1 cellular context compared by ENCODE assay signal in genomic region chr3:152291238-152291637, GRCh38.
TF ChIP-seq lines count a peak whose summit lies in the region.

No MANE protein-coding gene starts in this region.

TF ChIP-seq in IMR-90, 13 proteins besides CTCF, POLR2A, EP300 and RAD21:
- TF ChIP-seq ELK1 (IDR thresholded peaks at IDR 0.05; ENCODE audit: borderline replicate concordance, low read depth, low read length): no peak
- TF ChIP-seq, protein P1, sequence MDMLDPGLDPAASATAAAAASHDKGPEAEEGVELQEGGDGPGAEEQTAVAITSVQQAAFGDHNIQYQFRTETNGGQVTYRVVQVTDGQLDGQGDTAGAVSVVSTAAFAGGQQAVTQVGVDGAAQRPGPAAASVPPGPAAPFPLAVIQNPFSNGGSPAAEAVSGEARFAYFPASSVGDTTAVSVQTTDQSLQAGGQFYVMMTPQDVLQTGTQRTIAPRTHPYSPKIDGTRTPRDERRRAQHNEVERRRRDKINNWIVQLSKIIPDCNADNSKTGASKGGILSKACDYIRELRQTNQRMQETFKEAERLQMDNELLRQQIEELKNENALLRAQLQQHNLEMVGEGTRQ (IDR thresholded peaks at IDR 0.05; ENCODE audit: low read depth, low read length): no peak
- TF ChIP-seq MAZ (IDR thresholded peaks at IDR 0.05; ENCODE audit: borderline replicate concordance, low read depth, low read length): no peak
- no peak for TF ChIP-seq RFX5 (IDR thresholded peaks at IDR 0.05; ENCODE audit: low read depth, low read length)
- no peak for TF ChIP-seq NFE2L2 (IDR thresholded peaks at IDR 0.05; ENCODE audit: low read depth, low read length)
- TF ChIP-seq RCOR1 (IDR thresholded peaks at IDR 0.05; ENCODE audit: insufficient replicate concordance, low read length): no peak
- no peak for TF ChIP-seq SMC3 (IDR thresholded peaks at IDR 0.05; ENCODE audit: low read depth, low read length)
- no peak for TF ChIP-seq CHD1 (IDR thresholded peaks at IDR 0.05; ENCODE audit: low read depth, low read length)
- no peak for TF ChIP-seq FOS (IDR thresholded peaks at IDR 0.05; ENCODE audit: low read depth, low read length)
- no peak for TF ChIP-seq MAFK (IDR thresholded peaks at IDR 0.05; ENCODE audit: low read depth, low read length)
- TF ChIP-seq CEBPB (IDR thresholded peaks at IDR 0.05; ENCODE audit: low read depth, low read length): no peak
- no peak for TF ChIP-seq MXI1 (IDR thresholded peaks at IDR 0.05; ENCODE audit: borderline replicate concordance, low read depth, low read length)
- no peak for TF ChIP-seq BHLHE40 (IDR thresholded peaks at IDR 0.05; ENCODE audit: low read depth, low read length)
